In genomic region chr6:124755321-124755720, GRCh38 we compare ENCODE assay signal across 7 cellular contexts.
"Had no signal": no experiment of that assay in that cellular context is flagged by ENCODE, and none has a peak within 500 bp of the region (broad histone marks: within the 10 kb centered on the region; RNA-seq: fewer than 3 reads in every experiment).

No MANE protein-coding gene starts in this region.

- H3K27ac ChIP-seq: HL-60, KMS-11 had no signal

- H3K9ac ChIP-seq: KMS-11 had no signal

- ATAC-seq: HepG2 had no signal

- DNase-seq: IMR-90, KBM-7, KG1 had no signal

- FAIRE-seq: HepG2, HTR-8/SVneo had no signal

- H3K4me2 ChIP-seq: KMS-11 had no signal
